Comparison of ENCODE assay signal across 21 cellular contexts in the genomic region with DNA sequence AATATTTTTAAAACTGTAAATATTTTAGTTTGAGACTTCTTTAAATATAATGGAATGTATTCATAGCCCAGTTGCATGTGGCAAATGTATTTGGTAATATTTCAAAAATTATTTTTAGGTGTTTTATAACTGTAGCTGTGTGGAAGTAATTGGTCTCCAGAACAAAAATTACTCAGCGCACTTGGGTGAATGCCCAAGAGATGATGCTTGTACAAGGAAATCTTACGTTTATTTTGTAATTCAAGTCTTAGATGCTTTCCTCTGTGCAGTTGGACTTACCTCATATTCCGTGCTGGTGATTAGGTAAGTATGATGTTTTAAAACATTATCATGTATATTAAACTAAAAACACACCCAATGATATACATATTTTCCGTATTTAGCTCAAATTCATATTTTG.
"Had no signal": no experiment of that assay in that cellular context is flagged by ENCODE, and none has a peak within 500 bp of the region (broad histone marks: within the 10 kb centered on the region; RNA-seq: fewer than 3 reads in every experiment).

No MANE protein-coding gene starts in this region.

- H3K4me1 Mint-ChIP-seq: activated naive CD4-positive, alpha-beta T cell treated with anti-CD3 and anti-CD28 coated beads, Interleukin-2, amount 50 U/mL, for 24 hours; naive B cell; neural progenitor cell; T-helper 17 cell; WTC11 had no signal

- H3K4me1 ChIP-seq: adrenal gland, breast epithelium, left lung, neural progenitor cell, right lobe of liver, testis had no signal

- H3K9me3 Mint-ChIP-seq: activated CD8-positive, alpha-beta T cell treated with anti-CD3 and anti-CD28 coated beads for 36 hours; activated naive CD4-positive, alpha-beta T cell treated with anti-CD3 and anti-CD28 coated beads, Interleukin-2, amount 50 U/mL, for 24 hours; activated T-cell treated with anti-CD3 and anti-CD28 coated beads, Interleukin-2, amount 50 U/mL, for 4 hours; neural progenitor cell; WTC11 had no signal

- H3K36me3 ChIP-seq: adrenal gland, breast epithelium, left lung, neural progenitor cell, ovary, right lobe of liver had no signal

- FAIRE-seq: keratinocyte had no signal

- H3K27ac ChIP-seq: adrenal gland, breast epithelium, epithelial cell of prostate, left lung, neural progenitor cell, ovary, right lobe of liver, testis had no signal

- H3K4me2 ChIP-seq: neural progenitor cell had no signal

- H3K27ac Mint-ChIP-seq: activated CD8-positive, alpha-beta T cell treated with anti-CD3 and anti-CD28 coated beads for 36 hours; activated naive CD4-positive, alpha-beta T cell treated with anti-CD3 and anti-CD28 coated beads, Interleukin-2, amount 50 U/mL, for 24 hours; dendritic cell treated with granulocyte-macrophage colony-stimulating factor and Interleukin-4, amounts not matched to agents 40 ng/mL and 50 ng/mL, for 4 days; naive B cell; neural progenitor cell; stimulated activated naive CD8-positive, alpha-beta T cell treated with anti-CD3 and anti-CD28 coated beads, Interleukin-15, Interleukin-2, amounts not matched to agents 100 ng/mL and 50 ng/mL, for 24 hours; T-helper 17 cell; WTC11 had no signal

- H3K4me3 Mint-ChIP-seq: activated CD8-positive, alpha-beta T cell treated with anti-CD3 and anti-CD28 coated beads for 36 hours; activated naive CD4-positive, alpha-beta T cell treated with anti-CD3 and anti-CD28 coated beads, Interleukin-2, amount 50 U/mL, for 24 hours; activated T-cell treated with anti-CD3 and anti-CD28 coated beads, Interleukin-2, amount 50 U/mL, for 4 hours; dendritic cell treated with granulocyte-macrophage colony-stimulating factor and Interleukin-4, amounts not matched to agents 40 ng/mL and 50 ng/mL, for 4 days; naive B cell; neural progenitor cell; stimulated activated naive CD8-positive, alpha-beta T cell treated with anti-CD3 and anti-CD28 coated beads, Interleukin-15, Interleukin-2, amounts not matched to agents 100 ng/mL and 50 ng/mL, for 24 hours; T-helper 17 cell; WTC11 had no signal

- H3K27me3 Mint-ChIP-seq: activated CD8-positive, alpha-beta T cell treated with anti-CD3 and anti-CD28 coated beads for 36 hours; activated naive CD4-positive, alpha-beta T cell treated with anti-CD3 and anti-CD28 coated beads, Interleukin-2, amount 50 U/mL, for 24 hours; dendritic cell treated with granulocyte-macrophage colony-stimulating factor and Interleukin-4, amounts not matched to agents 40 ng/mL and 50 ng/mL, for 4 days; naive B cell; stimulated activated naive CD8-positive, alpha-beta T cell treated with anti-CD3 and anti-CD28 coated beads, Interleukin-15, Interleukin-2, amounts not matched to agents 100 ng/mL and 50 ng/mL, for 24 hours; T-helper 17 cell had no signal

- DNase-seq: activated CD4-positive, alpha-beta T cell treated with anti-CD3 and anti-CD28 coated beads for 48 hours; activated CD8-positive, alpha-beta T cell treated with anti-CD3 and anti-CD28 coated beads for 36 hours; activated effector memory CD4-positive, alpha-beta T cell treated with anti-CD3 and anti-CD28 coated beads, Interleukin-2, amount 50 U/mL, for 16 hours; activated T-cell treated with anti-CD3 and anti-CD28 coated beads, Interleukin-2, amount 50 U/mL, for 4 hours; adrenal gland; cerebellar nuclear complex; effector memory CD4-positive, alpha-beta T cell; left lung; naive B cell; ovary; right lobe of liver; T-helper 17 cell; testis had no signal

- H3K4me3 ChIP-seq: adrenal gland, breast epithelium, left lung, neural progenitor cell, ovary, right lobe of liver, testis had no signal

- H3K27me3 ChIP-seq: adrenal gland, breast epithelium, left lung, neural progenitor cell, ovary, right lobe of liver, testis had no signal

- H3K36me3 Mint-ChIP-seq: activated naive CD4-positive, alpha-beta T cell treated with anti-CD3 and anti-CD28 coated beads, Interleukin-2, amount 50 U/mL, for 24 hours; naive B cell; neural progenitor cell; WTC11 had no signal

- ATAC-seq: activated CD8-positive, alpha-beta T cell treated with anti-CD3 and anti-CD28 coated beads for 36 hours; activated T-cell treated with anti-CD3 and anti-CD28 coated beads, Interleukin-2, amount 50 U/mL, for 4 hours; left lung; right lobe of liver; T-helper 17 cell; WTC11 had no signal

- H3K9ac ChIP-seq: neural progenitor cell had no signal

- H3K9me3 ChIP-seq: adrenal gland, breast epithelium, left lung, ovary, right lobe of liver, testis had no signal

- H2AFZ ChIP-seq: neural progenitor cell had no signal
